Comparison of ENCODE assay signal across 8 cellular contexts in the genomic region with DNA sequence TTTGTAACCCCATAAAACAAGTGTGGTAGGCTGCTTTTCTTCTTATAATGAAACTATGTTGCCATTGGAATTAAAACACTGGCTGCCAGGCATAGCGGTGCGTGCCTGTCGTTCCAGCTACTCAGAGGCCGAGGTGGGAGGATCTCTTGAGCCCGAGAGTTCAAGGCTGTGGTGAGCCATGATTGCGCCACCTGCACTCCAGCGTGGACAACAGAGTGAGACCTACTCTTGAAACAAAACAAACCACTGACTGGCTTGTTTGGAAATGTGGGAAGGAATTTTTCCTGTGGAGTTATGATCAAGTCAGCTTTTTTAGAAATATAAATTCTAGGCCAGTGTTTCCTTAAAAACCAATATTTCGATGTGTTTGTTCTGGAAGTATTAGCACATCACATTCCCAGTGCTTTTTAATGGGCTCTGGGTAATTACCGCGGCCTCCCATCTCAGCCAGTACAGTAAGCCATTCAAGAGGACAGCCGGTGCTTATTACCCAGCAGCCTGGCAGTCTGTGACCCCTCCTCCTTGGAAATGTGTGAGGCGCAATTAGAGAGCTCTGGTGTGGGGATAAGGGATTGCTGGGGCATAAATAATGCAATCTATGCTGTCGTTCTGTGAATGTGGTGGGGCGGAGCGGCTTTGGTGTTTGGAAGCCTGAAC.
A peak's percentile ranks its signal among the peaks of the same experiment; 100 is the strongest.
DNase-seq lines count a peak whose midpoint lies in the region; ATAC-seq lines count a peak whose summit lies in the region.

No MANE protein-coding gene starts in this region.

- ATAC-seq in GM21390 (IDR thresholded peaks at IDR 0.05; ENCODE audit: unreplicated experiment) (no peak), HG02973 (IDR thresholded peaks at IDR 0.05; ENCODE audit: unreplicated experiment) (no peak), HG03175 (IDR thresholded peaks at IDR 0.05; ENCODE audit: unreplicated experiment) (no peak)

- DNase-seq in ELF-1 (ENCODE audit: low read depth, low spot score) (peak; percentile 47), NCI-H446 treated with DMSO at 0.1 percent for 48 hours (lab: John Stamatoyannopoulos, UW) (peak; percentile 74), dedifferentiated amniotic fluid mesenchymal stem cell (ENCODE audit: extremely low spot score) (peak; percentile 54), midbrain (lab: John Stamatoyannopoulos, UW) (peak; percentile 29), GDM1 (lab: John Stamatoyannopoulos, UW) (no peak)
